ENCODE assay signal across 9 cellular contexts in the genomic region with DNA sequence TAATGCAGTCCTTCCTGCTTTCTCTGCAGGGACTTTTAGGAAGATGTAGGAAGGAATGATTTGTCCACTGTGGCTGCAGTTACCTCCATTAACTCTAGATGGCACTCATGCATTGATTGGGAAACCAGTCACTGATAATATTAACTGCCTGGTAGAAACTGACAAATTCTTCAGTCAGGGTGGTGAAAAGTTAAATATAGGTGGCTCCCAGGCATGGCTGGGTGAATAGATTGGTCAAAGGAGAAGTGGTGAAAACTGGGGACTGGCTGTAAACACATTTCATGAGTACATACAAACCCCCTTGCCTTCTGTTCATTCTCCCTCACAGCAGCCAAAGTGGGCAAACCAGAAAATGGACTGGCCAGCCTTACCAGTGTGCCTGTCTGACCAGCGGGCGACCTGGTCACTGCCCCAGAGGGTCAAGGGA.
A peak's percentile ranks its signal among the peaks of the same experiment; 100 is the strongest.
DNase-seq lines count a peak whose midpoint lies in the region; ATAC-seq and TF ChIP-seq lines count a peak whose summit lies in the region.
"Had no signal": no experiment of that assay in that cellular context is flagged by ENCODE, and none has a peak within 500 bp of the region (broad histone marks: within the 10 kb centered on the region; RNA-seq: fewer than 3 reads in every experiment).

No MANE protein-coding gene starts in this region.

- intact Hi-C loops in testis (cut with DNase I; ENCODE audit: low total_unique reads): loop anchor here (10.0 kb wide), 2 partner anchors 286 to 334 kb away; a partner anchor contains a TSS

- no peak for ATAC-seq in GM21367 (IDR thresholded peaks at IDR 0.05; ENCODE audit: unreplicated experiment)
- no peak for ATAC-seq in naive thymus-derived CD8-positive, alpha-beta T cell

- WGBS in iPS DF 6.9 (ENCODE audit: insufficient coverage, insufficient read length): no CpG with 5 or more reads among the region's 2 CpGs
- 83 to 89% methylated on average over 2 of the region's 2 CpGs for WGBS in testis, 2 donors

- H3K36me3 ChIP-seq in iPS DF 6.9 (ENCODE audit: control insufficient read depth, insufficient read depth, low read length): no peaks in the 10 kb centered on the region
- H3K36me3 ChIP-seq in testis (ENCODE audit: low read depth, missing control alignments): no peaks in the 10 kb centered on the region

- in situ Hi-C loops in astrocyte of the spinal cord (cut with HindIII; ENCODE audit: low sequenced_read_pairs): no loop called here

- no peaks in the 10 kb centered on the region for H3K4me1 Mint-ChIP-seq in naive thymus-derived CD8-positive, alpha-beta T cell

- no peaks in the 10 kb centered on the region for H3K9me3 Mint-ChIP-seq in naive thymus-derived CD8-positive, alpha-beta T cell

- no peaks in the 10 kb centered on the region for H3K36me3 Mint-ChIP-seq in naive thymus-derived CD8-positive, alpha-beta T cell
- H3K36me3 Mint-ChIP-seq: activated naive CD8-positive, alpha-beta T cell had no signal

- DNase-seq in stimulated activated CD4-positive, alpha-beta T cell treated with anti-CD3 and anti-CD28 coated beads, Interleukin-15, amount 100 ng/mL, for 24 hours: peak; percentile 23
- DNase-seq in stimulated activated CD4-positive, alpha-beta T cell treated with anti-CD3 and anti-CD28 coated beads, Interleukin-4, amount 100 ng/mL, for 1 hour: no peak
- DNase-seq in NCI-H2171 (lab: John Stamatoyannopoulos, UW) (peak; percentile 24), astrocyte of the spinal cord (ENCODE audit: low read depth, low spot score) (peak; percentile 74), iPS DF 6.9 (ENCODE audit: low read depth, low spot score) (peak; percentile 60), testis (peak; percentile 61)
- no peak for DNase-seq in naive thymus-derived CD8-positive, alpha-beta T cell

- no peak overlapping the region for H3K27ac ChIP-seq in iPS DF 6.9 (ENCODE audit: low read length)
- H3K27ac ChIP-seq in testis: no peak overlapping the region

- no peak overlapping the region for H3K27ac Mint-ChIP-seq in naive thymus-derived CD8-positive, alpha-beta T cell
- H3K27ac Mint-ChIP-seq: activated naive CD8-positive, alpha-beta T cell had no signal

- no peak overlapping the region for H3K4me3 ChIP-seq in astrocyte of the spinal cord (ENCODE audit: low read depth, low read length)
- H3K4me3 ChIP-seq in iPS DF 6.9 (ENCODE audit: low read length): no peak overlapping the region
- H3K4me3 ChIP-seq in testis: no peak overlapping the region

- H3K27me3 ChIP-seq in iPS DF 6.9 (ENCODE audit: control insufficient read depth, insufficient read depth, low read length) (no peaks in the 10 kb centered on the region), testis (no peaks in the 10 kb centered on the region)

- peaks cover 2 to 12% (median 6%) of the 10 kb centered on the region in 5 donors for H3K27me3 Mint-ChIP-seq in naive thymus-derived CD8-positive, alpha-beta T cell
- H3K27me3 Mint-ChIP-seq: activated naive CD8-positive, alpha-beta T cell had no signal

- no peak for TF ChIP-seq POLR2A in testis (IDR thresholded peaks at IDR 0.05)

- H3K4me3 Mint-ChIP-seq in naive thymus-derived CD8-positive, alpha-beta T cell: no peak overlapping the region
- H3K4me3 Mint-ChIP-seq: activated naive CD8-positive, alpha-beta T cell had no signal

- H3K9me3 ChIP-seq in iPS DF 6.9 (ENCODE audit: control insufficient read depth, insufficient read depth, low read length) (no peaks in the 10 kb centered on the region), testis (no peaks in the 10 kb centered on the region)

- POLR2A ChIA-PET in naive thymus-derived CD8-positive, alpha-beta T cell (lab: Charles Lee): no interaction called here

- H3K4me1 ChIP-seq in iPS DF 6.9 (ENCODE audit: control insufficient read depth, insufficient read depth, low read length): no peaks in the 10 kb centered on the region
- H3K4me1 ChIP-seq in testis: no peaks in the 10 kb centered on the region

- TF ChIP-seq CTCF in astrocyte of the spinal cord (IDR thresholded peaks at IDR 0.05; ENCODE audit: low read depth, low read length): peak; percentile 88
- peak; percentile 81 to 87 (median 85) for TF ChIP-seq CTCF in testis (IDR thresholded peaks at IDR 0.05)

Comparison
In these comparisons a context has a peak if more than half of its experiments do, and no peak if none do; other contexts are left out.
1. DNase-seq: peak in stimulated activated CD4-positive, alpha-beta T cell treated with anti-CD3 and anti-CD28 coated beads, Interleukin-15, amount 100 ng/mL, for 24 hours (single experiment), NCI-H2171 (single experiment), astrocyte of the spinal cord (single experiment), iPS DF 6.9 (single experiment) and testis (single experiment); none in stimulated activated CD4-positive, alpha-beta T cell treated with anti-CD3 and anti-CD28 coated beads, Interleukin-4, amount 100 ng/mL, for 1 hour (single experiment) and naive thymus-derived CD8-positive, alpha-beta T cell (0 of 10).